In the genomic region with DNA sequence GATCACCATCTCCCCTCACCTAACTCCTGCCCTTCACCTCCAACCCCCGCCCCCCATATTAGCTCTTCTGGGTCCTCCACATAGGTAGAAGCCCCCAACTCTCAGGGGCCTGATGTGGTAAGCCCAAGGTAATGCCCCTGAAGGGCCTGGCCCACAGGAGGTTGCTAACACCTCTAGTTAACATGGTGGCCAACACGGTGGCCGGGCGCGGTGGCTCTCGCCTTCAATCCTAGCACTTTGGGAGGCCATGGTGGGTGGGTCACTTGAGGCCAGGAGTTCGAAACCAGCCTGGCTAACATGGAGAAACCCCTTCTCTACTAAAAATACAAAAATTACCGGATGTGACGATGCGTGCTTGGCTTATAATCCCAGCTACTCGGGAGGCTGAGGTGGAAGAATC, we compare ENCODE assay signal across 9 cellular contexts. TPM values are rescaled to one million over a fixed set of nuclear protein-coding genes. Genes with fewer than 3 reads are reported as not detected.
"Had no signal": no experiment of that assay in that cellular context is flagged by ENCODE, and none has a peak within 500 bp of the region (broad histone marks: within the 10 kb centered on the region; RNA-seq: fewer than 3 reads in every experiment).

No MANE protein-coding gene starts in this region.

- FAIRE-seq: G401.6, GM12878, GM12891, GM12892, GM18507, GM19239 had no signal

- DNase-seq: GDM1, GF-D8 had no signal

- H3K4me3 ChIP-seq: GM12878 had no signal

- ATAC-seq: GM12878 had no signal

RNA-seq across cellular contexts. Expression of gene MLXIPL, which starts 1.0 kb away (rescaled TPM):
- total RNA-seq: G401 had no signal
- polyA plus RNA-seq: GM12878 had no signal
